9 cellular contexts compared by ENCODE assay signal in the genomic region with DNA sequence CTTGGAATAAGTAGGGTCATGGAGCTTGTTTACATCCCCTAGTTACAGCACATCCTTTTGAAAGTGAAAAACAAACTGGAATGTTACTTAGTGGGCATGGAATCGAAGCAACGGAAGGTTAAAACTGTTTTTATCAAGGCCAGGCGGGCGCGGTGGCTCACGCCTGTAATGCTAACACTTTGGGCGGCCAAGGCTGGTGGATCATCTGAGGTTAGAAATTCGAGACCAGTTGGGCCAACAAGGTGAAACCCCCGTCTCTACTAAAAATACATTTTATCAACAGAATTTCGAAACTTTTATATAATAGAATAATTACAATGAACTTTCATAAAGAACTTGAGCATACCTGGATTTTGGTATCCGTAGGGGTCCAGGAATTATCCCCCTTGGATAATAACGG. TPM values are rescaled to one million over a fixed set of nuclear protein-coding genes. Genes with fewer than 3 reads are reported as not detected.
DNase-seq lines count a peak whose midpoint lies in the region; ATAC-seq, FAIRE-seq and TF ChIP-seq lines count a peak whose summit lies in the region.
"Had no signal": no experiment of that assay in that cellular context is flagged by ENCODE, and none has a peak within 500 bp of the region (broad histone marks: within the 10 kb centered on the region; RNA-seq: fewer than 3 reads in every experiment).

No MANE protein-coding gene starts in this region.

- no peak for TF ChIP-seq EP300 in H1 (IDR thresholded peaks at IDR 0.05; ENCODE audit: borderline replicate concordance in 1 of 2, low read depth in 2 of 2, low read length in 2 of 2)

- H3K36me3 Mint-ChIP-seq in CD14-positive monocyte, result peaks cover 20 to 28% of the 10 kb centered on the region in 2 donors

- TF ChIP-seq POLR2A in H1 (IDR thresholded peaks at IDR 0.05; ENCODE audit: control extremely low read depth in 1 of 2, low read depth in 2 of 2, low read length in 2 of 2), result no peak

- WGBS in H1 (ENCODE audit: extremely low coverage in 1 of 2, insufficient coverage in 1 of 2, insufficient read length in 1 of 2, insufficient replicate concordance in 2 of 2, low coverage in 1 of 2, low lambda C conversion rate in 2 of 2, missing lambda C conversion rate in 1 of 2), 2 experiments, result 90% methylated on average over 12 of the region's 12 CpGs; no CpG with 5 or more reads in 1 of the 2 experiments

- H3K27me3 Mint-ChIP-seq in CD14-positive monocyte (ENCODE audit: low read depth in 3 of 3), result no peaks in the 10 kb centered on the region

- H2AK5ac ChIP-seq in H1 (ENCODE audit: low read depth, low read length), result no peak overlapping the region

- peak overlapping the region; percentile 97 to 99 (median 99) for H3K27ac Mint-ChIP-seq in CD14-positive monocyte

- no peaks in the 10 kb centered on the region for H3K9me3 ChIP-seq in OCI-LY7 (ENCODE audit: low read length)
- H3K9me3 ChIP-seq in H1 (ENCODE audit: insufficient read depth in 2 of 2, low read depth in 1 of 2, low read length in 1 of 2), result no peaks in the 10 kb centered on the region
- H3K9me3 ChIP-seq in neuron (ENCODE audit: low read length), result no peaks in the 10 kb centered on the region

- peak overlapping the region; percentile 87 to 95 for H3K4me3 Mint-ChIP-seq in CD14-positive monocyte

- in situ Hi-C loops in KBM-7 (cut with MboI; ENCODE audit: low pct_unique_long_range_greater_than_20kb, low sequenced_read_pairs), result loop anchor here (25.0 kb wide), 2 partner anchors 354 to 554 kb away; no protein-coding TSS in a partner anchor

- no peak overlapping the region for H2BK5ac ChIP-seq in H1 (ENCODE audit: low read depth, low read length)

- no peak overlapping the region for H3K14ac ChIP-seq in H1 (ENCODE audit: insufficient read length)

- H3K27me3 ChIP-seq in H1 (replicated peaks in 1 of 4; ENCODE audit: control insufficient read depth in 3 of 4, extremely low read depth in 1 of 4, insufficient read depth in 3 of 4, low read length in 3 of 4) (no peaks in the 10 kb centered on the region), neuron (ENCODE audit: insufficient read depth, low read length) (no peaks in the 10 kb centered on the region)

- ATAC-seq in GM21360 (IDR thresholded peaks at IDR 0.05; ENCODE audit: unreplicated experiment), result no peak

- intact Hi-C loops in CD14-positive monocyte (cut with micrococcal nuclease) (loop anchor here (5.0 to 10.0 kb wide), 4 partner anchors 52 to 529 kb away; a partner anchor contains a TSS), OCI-LY7 (cut with micrococcal nuclease; ENCODE audit: unreplicated experiment) (loop anchor here (2.0 to 5.0 kb wide), 2 partner anchors 166 to 414 kb away; a partner anchor contains a TSS)

- peak overlapping the region; percentile 89; the same call in 1 of the 2 replicates for H2AFZ ChIP-seq in OCI-LY7 (ENCODE audit: low read length)
- H2AFZ ChIP-seq in H1 (ENCODE audit: low read length), result peak overlapping the region; percentile 68; the same call in 1 of the 2 replicates
- H2AFZ ChIP-seq in neuron (ENCODE audit: low read depth, low read length), result no peak overlapping the region

- H2BK120ac ChIP-seq in H1 (replicated peaks; ENCODE audit: low read depth, low read length), result no peak overlapping the region

- H3K27ac ChIP-seq in OCI-LY7 (ENCODE audit: low read depth, low read length, poor library complexity, severe bottlenecking), result no peak overlapping the region
- H3K27ac ChIP-seq in H1 (ENCODE audit: low read depth, low read length), result no peak overlapping the region; the same call in 1 of the 2 replicates

- no peak overlapping the region for H3K18ac ChIP-seq in H1 (ENCODE audit: extremely low read depth, low read length)

- no peak overlapping the region for H2BK20ac ChIP-seq in H1 (ENCODE audit: low read length)

- no peak overlapping the region for H2BK15ac ChIP-seq in H1 (ENCODE audit: low read length)

- no peaks in the 10 kb centered on the region for H3K9me2 ChIP-seq in OCI-LY7 (ENCODE audit: insufficient read depth, low read length)

- H2BK12ac ChIP-seq in H1 (ENCODE audit: low read depth, low read length), result no peak overlapping the region

- no peak overlapping the region for H4K91ac ChIP-seq in H1 (replicated peaks; ENCODE audit: insufficient read length, low read length)

- no peak for TF ChIP-seq CTCF in CD14-positive monocyte (IDR thresholded peaks at IDR 0.05)
- TF ChIP-seq CTCF in OCI-LY7 (conservative IDR thresholded peaks at IDR 0.05; ENCODE audit: low read length), result no peak
- no peak for TF ChIP-seq CTCF in H1 (IDR thresholded peaks at IDR 0.05; ENCODE audit: control extremely low read depth in 1 of 3, insufficient read depth in 1 of 3, low read depth in 1 of 3, low read length in 3 of 3)

- H3K23me2 ChIP-seq in H1 (ENCODE audit: low read depth, low read length), result peaks cover 6% of the 10 kb centered on the region; the same call in 1 of the 2 replicates

- H3K56ac ChIP-seq in H1 (replicated peaks; ENCODE audit: insufficient read length, low read depth, low read length), result no peak overlapping the region

- BruUV-seq in OCI-LY7 (replicated peaks; lab: Mats Ljungman, UMichigan), result no TSS peak

- TF ChIP-seq RAD21 in H1 (IDR thresholded peaks at IDR 0.05 in 1 of 2, conservative IDR thresholded peaks at IDR 0.05 in 1 of 2; ENCODE audit: low read depth in 2 of 2, low read length in 2 of 2), result no peak

- H3K9ac ChIP-seq in H1 (replicated peaks in 1 of 4; ENCODE audit: extremely low read depth in 1 of 4, low read depth in 3 of 4, low read length in 3 of 4), result peak overlapping the region in 1 of 4 experiments; percentile 79; a peak in 3 of 7 replicates

- CTCF ChIA-PET in OCI-LY7 (lab: Charles Lee; ENCODE audit: unreplicated experiment) (interaction anchor here (0.7 kb wide), 1 partner anchor 151 kb away, joined by 3 read pairs; no protein-coding TSS in a partner anchor), H1 (lab: Charles Lee; ENCODE audit: partially characterized antibody) (interaction anchor here (0.8 to 1.7 kb wide), 4 partner anchors 9 to 214 kb away, joined by 3 read pairs; a partner anchor contains a TSS)

- H4K20me1 ChIP-seq in OCI-LY7 (ENCODE audit: insufficient read depth, low read length) (peaks cover 5% of the 10 kb centered on the region; the same call in 1 of the 2 replicates), H1 (replicated peaks in 1 of 2; ENCODE audit: control insufficient read depth in 1 of 2, insufficient read depth in 2 of 2, low read length in 2 of 2) (peaks cover 0 to 2% of the 10 kb centered on the region in 2 experiments)

- DNase-seq in CD14-positive monocyte (ENCODE audit: low spot score) (no peak), OCI-LY7 (ENCODE audit: low spot score) (no peak), H1 (ENCODE audit: low read depth in 1 of 2, low spot score in 2 of 2) (no peak), KBM-7 (no peak), kidney tubule cell (ENCODE audit: low spot score) (no peak), NOMO-1 treated with DMSO at 0.1 percent for 48 hours (lab: John Stamatoyannopoulos, UW; ENCODE audit: unreplicated experiment) (no peak)

- H3K79me2 ChIP-seq in OCI-LY7 (ENCODE audit: insufficient read depth, low read depth, low read length), result peaks cover 29% of the 10 kb centered on the region; the same call in 1 of the 2 replicates
- H3K79me2 ChIP-seq in H1 (ENCODE audit: control insufficient read depth in 1 of 2, insufficient read depth in 2 of 2, low read length in 2 of 2), result peaks cover 5 to 15% of the 10 kb centered on the region in 2 experiments; a peak in 3 of 4 replicates

- H3K4me3 ChIP-seq in OCI-LY7 (ENCODE audit: low read depth, low read length, poor library complexity, severe bottlenecking) (peak overlapping the region; percentile 84), H1 (ENCODE audit: extremely low read depth in 1 of 4, insufficient read depth in 2 of 4, low read depth in 3 of 4, low read length in 4 of 4) (peak overlapping the region; percentile 74 to 95 (median 80); a peak in 7 of 8 replicates), neuron (ENCODE audit: low read length) (peak overlapping the region; percentile 86)

- H3K36me3 ChIP-seq in OCI-LY7 (ENCODE audit: insufficient read depth, low read length), result peaks cover 32% of the 10 kb centered on the region
- H3K36me3 ChIP-seq in H1 (ENCODE audit: control insufficient read depth in 2 of 4, insufficient read depth in 4 of 4, low read length in 3 of 4), result peaks cover 6 to 20% (median 11%) of the 10 kb centered on the region in 4 experiments; a peak in 7 of 8 replicates
- H3K36me3 ChIP-seq in neuron (ENCODE audit: insufficient read depth, low read length), result peaks cover 20% of the 10 kb centered on the region

- H3K4me1 Mint-ChIP-seq in CD14-positive monocyte, result peaks cover 20% of the 10 kb centered on the region

- no peak overlapping the region for H3K4ac ChIP-seq in H1 (replicated peaks; ENCODE audit: insufficient read length, low read depth, low read length)

- no peak for FAIRE-seq in H1 (lab: Jason Lieb, UNC)

- POLR2A ChIA-PET in OCI-LY7 (lab: Charles Lee) (interaction anchor here (0.7 to 2.1 kb wide), 8 partner anchors 10 to 267 kb away, joined by 3 to 16 read pairs (median 3); a partner anchor contains a TSS), H1 (lab: Charles Lee; ENCODE audit: partially characterized antibody) (interaction anchor here (0.6 to 4.3 kb wide), 10 partner anchors 8 to 93 kb away, joined by 3 to 49 read pairs (median 8); a partner anchor contains a TSS)

- no peak overlapping the region for H3K23ac ChIP-seq in H1 (ENCODE audit: insufficient read length)

- no peak overlapping the region for H4K8ac ChIP-seq in H1 (ENCODE audit: extremely low read depth, insufficient read depth, low read length)

- H4K5ac ChIP-seq in H1 (ENCODE audit: insufficient read length, low read depth, low read length), result no peak overlapping the region

- H3K9me3 Mint-ChIP-seq in CD14-positive monocyte, result no peaks in the 10 kb centered on the region

- H3K4me1 ChIP-seq in OCI-LY7 (ENCODE audit: insufficient read depth, low read length, poor library complexity, severe bottlenecking) (peaks cover 22% of the 10 kb centered on the region), H1 (replicated peaks in 1 of 4; ENCODE audit: control insufficient read depth in 3 of 4, insufficient read depth in 4 of 4, low read length in 3 of 4) (peaks cover 0 to 7% (median 1%) of the 10 kb centered on the region in 4 experiments; a peak in 4 of 7 replicates), neuron (ENCODE audit: insufficient read depth, low read length) (peaks cover 10% of the 10 kb centered on the region)

- H3K79me1 ChIP-seq in H1 (ENCODE audit: low read depth, low read length), result no peaks in the 10 kb centered on the region

- H3K4me2 ChIP-seq in OCI-LY7 (ENCODE audit: low read length), result peak overlapping the region; percentile 75
- H3K4me2 ChIP-seq in H1 (ENCODE audit: insufficient read depth in 1 of 2, low read depth in 2 of 2, low read length in 2 of 2), result peak overlapping the region; percentile 69 to 76

RNA-seq across cellular contexts. Expression of a gene that starts 1.1 kb away (rescaled TPM):
- 10 to 100 TPM; 45.7 to 49.0 TPM for polyA plus RNA-seq in CD14-positive monocyte
- total RNA-seq in OCI-LY7 (2014; rRNA removed; shearing (Covaris generic)), result 64.9 and 80.5 TPM in 2 replicates
- 68.6 and 69.1 TPM in 2 replicates for total RNA-seq in OCI-LY7 (2022)
- 41.1 and 44.9 TPM in 2 replicates for total RNA-seq in H1 (2021; fragmentation: NEBNext Ultra II Directional; extraction: Animal tissue kit (Norgen Biotek cat#: 25700))
- polyA plus RNA-seq in H1 (2011; rRNA removed), result 76.7 and 91.9 TPM in 2 replicates
- polyA plus RNA-seq in H1 (2011; cell fraction: cytosol; rRNA removed), result 72.2 TPM
- polyA plus RNA-seq in H1 (2011; cell fraction: nucleus; rRNA removed), result 68.9 TPM
- 39.2 to 48.0 TPM (median 42.1 TPM) in 4 replicates for polyA plus RNA-seq in H1 (2012, experiment 1 of 2)
- polyA plus RNA-seq in H1 (2012, experiment 2 of 2), result 39.9 TPM
- 40.7 TPM for polyA plus RNA-seq in H1 (2013, experiment 1 of 2)
- polyA plus RNA-seq in H1 (2013, experiment 2 of 2), result 46.2 TPM
- 38.6 and 54.2 TPM in 2 replicates for polyA minus RNA-seq in H1 (2011; rRNA and poly(A)+ RNA removed)
- 47.6 TPM for polyA minus RNA-seq in H1 (2011; cell fraction: cytosol; rRNA and poly(A)+ RNA removed)
- 39.0 TPM for polyA minus RNA-seq in H1 (2011; cell fraction: nucleus; rRNA and poly(A)+ RNA removed)

RNA-seq across cellular contexts. Expression of a gene that starts 9.4 kb away (rescaled TPM):
- polyA plus RNA-seq in CD14-positive monocyte (10 to 100 TPM; 32.2 to 33.9 TPM), H1 (2011; rRNA removed) (81.6 and 82.0 TPM in 2 replicates)
- total RNA-seq in OCI-LY7 (2014; rRNA removed; shearing (Covaris generic)), result 69.2 and 89.2 TPM in 2 replicates
- 78.6 and 95.4 TPM in 2 replicates for total RNA-seq in OCI-LY7 (2022)
- 55.4 and 56.9 TPM in 2 replicates for total RNA-seq in H1 (2021; fragmentation: NEBNext Ultra II Directional; extraction: Animal tissue kit (Norgen Biotek cat#: 25700))
- polyA plus RNA-seq in H1 (2011; cell fraction: cytosol; rRNA removed), result 79.6 TPM
- polyA plus RNA-seq in H1 (2011; cell fraction: nucleus; rRNA removed), result 179 TPM
- 73.0 to 92.1 TPM (median 90.5 TPM) in 4 replicates for polyA plus RNA-seq in H1 (2012, experiment 1 of 2)
- polyA plus RNA-seq in H1 (2012, experiment 2 of 2), result 88.4 TPM
- polyA plus RNA-seq in H1 (2013, experiment 1 of 2), result 59.0 TPM
- polyA plus RNA-seq in H1 (2013, experiment 2 of 2), result 54.2 TPM
- 82.6 and 86.4 TPM in 2 replicates for polyA minus RNA-seq in H1 (2011; rRNA and poly(A)+ RNA removed)
- polyA minus RNA-seq in H1 (2011; cell fraction: cytosol; rRNA and poly(A)+ RNA removed), result 34.8 TPM
- 64.0 TPM for polyA minus RNA-seq in H1 (2011; cell fraction: nucleus; rRNA and poly(A)+ RNA removed)

RNA-seq across cellular contexts. Expression of a gene that starts 23.3 kb away (rescaled TPM):
- polyA plus RNA-seq in CD14-positive monocyte (10 to 100 TPM; 41.0 to 49.9 TPM), H1 (2011; rRNA removed) (71.6 and 108 TPM in 2 replicates)
- 32.6 and 47.6 TPM in 2 replicates for total RNA-seq in OCI-LY7 (2014; rRNA removed; shearing (Covaris generic))
- total RNA-seq in OCI-LY7 (2022), result 70.9 and 71.8 TPM in 2 replicates
- 89.1 and 91.6 TPM in 2 replicates for total RNA-seq in H1 (2021; fragmentation: NEBNext Ultra II Directional; extraction: Animal tissue kit (Norgen Biotek cat#: 25700))
- polyA plus RNA-seq in H1 (2011; cell fraction: cytosol; rRNA removed), result 60.6 TPM
- polyA plus RNA-seq in H1 (2011; cell fraction: nucleus; rRNA removed), result 125 TPM
- 47.3 to 67.1 TPM (median 62.3 TPM) in 4 replicates for polyA plus RNA-seq in H1 (2012, experiment 1 of 2)
- 58.0 TPM for polyA plus RNA-seq in H1 (2012, experiment 2 of 2)
- 38.5 TPM for polyA plus RNA-seq in H1 (2013, experiment 1 of 2)
- polyA plus RNA-seq in H1 (2013, experiment 2 of 2), result 34.1 TPM
- 126 and 130 TPM in 2 replicates for polyA minus RNA-seq in H1 (2011; rRNA and poly(A)+ RNA removed)
- polyA minus RNA-seq in H1 (2011; cell fraction: cytosol; rRNA and poly(A)+ RNA removed), result 53.8 TPM
- polyA minus RNA-seq in H1 (2011; cell fraction: nucleus; rRNA and poly(A)+ RNA removed), result 46.3 TPM

RNA-seq across cellular contexts. Expression of a gene that starts 42.0 kb away (rescaled TPM):
- not detected for polyA plus RNA-seq in CD14-positive monocyte
- 0.13 TPM in 1 of 2 replicates, not detected in the other for total RNA-seq in OCI-LY7 (2014; rRNA removed; shearing (Covaris generic))
- not detected in 2 replicates for total RNA-seq in OCI-LY7 (2022)
- total RNA-seq in H1 (2021; fragmentation: NEBNext Ultra II Directional; extraction: Animal tissue kit (Norgen Biotek cat#: 25700)), result 0.06 TPM in 1 of 2 replicates, not detected in the other
- 0.14 and 0.21 TPM in 2 replicates for polyA plus RNA-seq in H1 (2011; rRNA removed)
- polyA plus RNA-seq in H1 (2011; cell fraction: cytosol; rRNA removed), result 0.10 TPM
- polyA plus RNA-seq in H1 (2011; cell fraction: nucleus; rRNA removed), result 0.31 TPM
- polyA plus RNA-seq in H1 (2012, experiment 1 of 2), result 0.09 to 0.18 TPM (median 0.13 TPM) in 3 of 4 replicates, not detected in the other
- 0.05 TPM for polyA plus RNA-seq in H1 (2012, experiment 2 of 2)
- polyA plus RNA-seq in H1 (2013, experiment 1 of 2), result 0.16 TPM
- polyA plus RNA-seq in H1 (2013, experiment 2 of 2), result 0.13 TPM
- polyA minus RNA-seq in H1 (2011; rRNA and poly(A)+ RNA removed), result 0.06 and 0.22 TPM in 2 replicates
- not detected for polyA minus RNA-seq in H1 (2011; cell fraction: cytosol; rRNA and poly(A)+ RNA removed)
- polyA minus RNA-seq in H1 (2011; cell fraction: nucleus; rRNA and poly(A)+ RNA removed), result not detected
- total RNA-seq: NCI-H460 had no signal
